ENCODE assay signal across 19 cellular contexts in the genomic region with DNA sequence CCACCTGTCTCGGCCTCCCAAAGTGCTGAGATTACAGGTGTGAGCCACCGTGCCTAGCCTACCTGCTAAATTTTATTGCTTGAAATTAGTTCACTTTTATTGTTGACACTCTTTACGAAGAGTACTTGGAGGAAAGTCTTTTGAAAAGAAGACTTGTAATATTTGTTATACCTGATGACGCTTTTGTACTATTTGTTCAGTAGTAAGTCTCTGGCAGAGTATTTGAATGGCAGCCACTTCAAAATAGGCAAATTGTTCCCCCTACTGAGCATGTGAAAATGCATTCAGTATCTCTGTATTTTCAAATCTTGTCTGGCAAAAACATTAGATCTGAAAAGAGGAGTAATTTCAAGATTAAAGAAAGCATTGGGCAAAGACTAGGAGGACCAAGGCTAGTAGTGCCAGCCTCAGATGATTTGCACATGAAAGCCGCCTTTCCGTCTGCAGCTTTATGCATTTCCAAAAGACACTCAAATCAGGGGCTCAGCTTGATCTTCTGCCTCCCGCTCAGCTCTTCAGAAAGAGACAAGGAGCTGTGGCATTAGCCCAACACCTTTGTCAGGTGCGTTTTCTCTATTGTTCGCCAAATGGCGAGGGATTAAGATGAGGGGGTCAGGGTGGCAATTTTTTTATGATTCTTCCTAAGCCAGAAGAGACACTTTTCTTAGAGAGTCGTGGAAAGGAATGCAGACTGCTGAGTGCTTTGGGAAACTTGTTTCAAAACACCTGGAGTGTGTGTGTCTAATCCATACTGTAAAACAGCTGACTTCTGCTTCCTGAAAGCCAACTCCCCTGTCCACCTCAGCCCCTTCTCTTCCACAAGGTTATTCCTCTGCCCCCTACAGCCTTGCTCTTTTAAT. TPM values are rescaled to one million over a fixed set of nuclear protein-coding genes. Genes with fewer than 3 reads are reported as not detected.
A peak's percentile ranks its signal among the peaks of the same experiment; 100 is the strongest.
DNase-seq lines count a peak whose midpoint lies in the region; TF ChIP-seq lines count a peak whose summit lies in the region.
"Had no signal": no experiment of that assay in that cellular context is flagged by ENCODE, and none has a peak within 500 bp of the region (broad histone marks: within the 10 kb centered on the region; RNA-seq: fewer than 3 reads in every experiment).

No MANE protein-coding gene starts in this region.

- H3K4me1 Mint-ChIP-seq in endodermal cell (peaks cover 11% of the 10 kb centered on the region), neural progenitor cell (peaks cover 9% of the 10 kb centered on the region), progenitor cell of endocrine pancreas (ENCODE audit: low read depth) (peaks cover 2% of the 10 kb centered on the region)
- H3K4me1 Mint-ChIP-seq: T-helper 17 cell had no signal

- peaks cover 23% of the 10 kb centered on the region for H3K27me3 Mint-ChIP-seq in endodermal cell (ENCODE audit: insufficient read depth)
- peaks cover 2% of the 10 kb centered on the region for H3K27me3 Mint-ChIP-seq in neural progenitor cell (ENCODE audit: insufficient read depth, low read depth)
- peaks cover 13% of the 10 kb centered on the region for H3K27me3 Mint-ChIP-seq in progenitor cell of endocrine pancreas
- H3K27me3 Mint-ChIP-seq: T-helper 17 cell had no signal

- no peaks in the 10 kb centered on the region for H3F3A ChIP-seq in neural progenitor cell (ENCODE audit: low read depth)

- H3K9me3 ChIP-seq in Karpas-422 (ENCODE audit: low read length) (no peaks in the 10 kb centered on the region), endodermal cell (ENCODE audit: control insufficient read depth, low read length) (no peaks in the 10 kb centered on the region), neural progenitor cell (ENCODE audit: low read depth) (no peaks in the 10 kb centered on the region)
- H3K9me3 ChIP-seq: Caco-2, SJCRH30 had no signal

- H3K9ac ChIP-seq in Karpas-422 (ENCODE audit: low read length) (no peak overlapping the region), endodermal cell (ENCODE audit: extremely low read depth, low read length, poor library complexity, severe bottlenecking) (no peak overlapping the region), neural progenitor cell (no peak overlapping the region)
- H3K9ac ChIP-seq: GM23248 had no signal

- H3K4me2 ChIP-seq in Karpas-422 (ENCODE audit: low read depth, low read length, poor library complexity, severe bottlenecking) (no peak overlapping the region), neural progenitor cell (peak overlapping the region; percentile 63)

- no peaks in the 10 kb centered on the region for H3K36me3 ChIP-seq in H7 (replicated peaks; ENCODE audit: control insufficient read depth, insufficient read depth, low read length)
- no peaks in the 10 kb centered on the region for H3K36me3 ChIP-seq in Karpas-422 (ENCODE audit: insufficient read depth, low read length)
- H3K36me3 ChIP-seq in endodermal cell (ENCODE audit: control insufficient read depth, insufficient read depth, low read length) = no peaks in the 10 kb centered on the region
- H3K36me3 ChIP-seq in neural progenitor cell = no peaks in the 10 kb centered on the region
- H3K36me3 ChIP-seq: SJCRH30 had no signal

- H3K4me3 ChIP-seq in H7 (ENCODE audit: insufficient read depth, low read depth, low read length) (no peak overlapping the region), Karpas-422 (ENCODE audit: low read length) (no peak overlapping the region), endodermal cell (ENCODE audit: low read length) (no peak overlapping the region), neural progenitor cell (no peak overlapping the region)
- H3K4me3 ChIP-seq: GM12878, GM23248, SJCRH30 had no signal

- H3K4me3 Mint-ChIP-seq in endodermal cell (no peak overlapping the region), neural progenitor cell (no peak overlapping the region), progenitor cell of endocrine pancreas (ENCODE audit: low read depth) (no peak overlapping the region)
- H3K4me3 Mint-ChIP-seq: HFFc6, T-helper 17 cell had no signal

- H2AFZ ChIP-seq in Karpas-422 (ENCODE audit: low read length) (no peak overlapping the region), neural progenitor cell (replicated peaks) (no peak overlapping the region)
- H2AFZ ChIP-seq: GM23248 had no signal

- H3K79me2 ChIP-seq in Karpas-422 (ENCODE audit: low read length) (no peaks in the 10 kb centered on the region), neural progenitor cell (ENCODE audit: low read depth) (no peaks in the 10 kb centered on the region)

- H3K4me1 ChIP-seq in Karpas-422 (ENCODE audit: low read length) = no peaks in the 10 kb centered on the region
- H3K4me1 ChIP-seq in endodermal cell (ENCODE audit: control insufficient read depth, insufficient read depth, low read length) = no peaks in the 10 kb centered on the region
- peaks cover 9% of the 10 kb centered on the region for H3K4me1 ChIP-seq in neural progenitor cell
- H3K4me1 ChIP-seq: Caco-2, SJCRH30 had no signal

- DNase-seq in H7 (peak; percentile 54), Karpas-422 (peak; percentile 31), endodermal cell (peak; percentile 68), neural progenitor cell (ENCODE audit: low spot score) (peak; percentile 20), progenitor cell of endocrine pancreas (ENCODE audit: low spot score, unreplicated experiment) (no peak), kidney glomerular epithelial cell (lab: John Stamatoyannopoulos, UW) (no peak)
- DNase-seq in stimulated activated CD4-positive, alpha-beta T cell treated with anti-CD3 and anti-CD28 coated beads, Interleukin-15, amount 100 ng/mL, for 24 hours = no peak
- DNase-seq: Caco-2; DMS153; GM23248; HFFc6; NCI-H187 treated with DMSO at 0.1 percent for 48 hours; NCI-H2171; NK-92 treated with Interleukin-12 subunit alpha and Interleukin-12 subunit beta, amount 100 ng/mL, for 24 hours; SJCRH30; T-helper 17 cell had no signal

- H3K9me2 ChIP-seq in Karpas-422 (replicated peaks; ENCODE audit: insufficient read depth, low read length) = no peaks in the 10 kb centered on the region

- H3K27ac Mint-ChIP-seq in endodermal cell (peak overlapping the region; percentile 5), neural progenitor cell (no peak overlapping the region), progenitor cell of endocrine pancreas (no peak overlapping the region)
- H3K27ac Mint-ChIP-seq: HFFc6, T-helper 17 cell had no signal

- H3K27ac ChIP-seq in Karpas-422 (ENCODE audit: low read length) = no peak overlapping the region
- no peak overlapping the region for H3K27ac ChIP-seq in endodermal cell (ENCODE audit: low read depth, low read length)
- H3K27ac ChIP-seq in neural progenitor cell = no peak overlapping the region
- H3K27ac ChIP-seq: GM23248, RWPE1, SJCRH30 had no signal

- no peaks in the 10 kb centered on the region for H4K20me1 ChIP-seq in Karpas-422 (ENCODE audit: insufficient read depth, low read depth, low read length)
- no peaks in the 10 kb centered on the region for H4K20me1 ChIP-seq in neural progenitor cell (ENCODE audit: low read depth)

- H3K9me3 Mint-ChIP-seq in endodermal cell (no peaks in the 10 kb centered on the region), neural progenitor cell (no peaks in the 10 kb centered on the region), progenitor cell of endocrine pancreas (ENCODE audit: low read depth) (no peaks in the 10 kb centered on the region)
- H3K9me3 Mint-ChIP-seq: HFFc6 had no signal

- H3K36me3 Mint-ChIP-seq in endodermal cell (ENCODE audit: low read depth) (no peaks in the 10 kb centered on the region), neural progenitor cell (no peaks in the 10 kb centered on the region), progenitor cell of endocrine pancreas (ENCODE audit: insufficient read depth) (no peaks in the 10 kb centered on the region)

- 45 to 51% methylated on average over 8 to 11 of the region's 11 CpGs for WGBS in endodermal cell (ENCODE audit: insufficient coverage in 1 of 2, insufficient read length in 1 of 2), 2 experiments

- TF ChIP-seq CTCF in endodermal cell (conservative IDR thresholded peaks at IDR 0.05) = no peak
- no peak for TF ChIP-seq CTCF in neural progenitor cell (IDR thresholded peaks at IDR 0.05)
- no peak for TF ChIP-seq CTCF in progenitor cell of endocrine pancreas (IDR thresholded peaks at IDR 0.05; ENCODE audit: unreplicated experiment)

- no peaks in the 10 kb centered on the region for H3K27me3 ChIP-seq in H7 (ENCODE audit: control insufficient read depth, insufficient read depth, low read length)
- H3K27me3 ChIP-seq in Karpas-422 (ENCODE audit: low read length) = no peaks in the 10 kb centered on the region
- H3K27me3 ChIP-seq in endodermal cell (ENCODE audit: control insufficient read depth, insufficient read depth, low read length, poor library complexity, severe bottlenecking) = peaks cover 6% of the 10 kb centered on the region
- no peaks in the 10 kb centered on the region for H3K27me3 ChIP-seq in neural progenitor cell
- H3K27me3 ChIP-seq: SJCRH30 had no signal

RNA-seq across cellular contexts. Expression of a gene that starts 18.8 kb away (rescaled TPM):
- total RNA-seq in H7 (2014; rRNA removed; shearing (Covaris generic)) = 1.7 and 2.7 TPM in 2 replicates
- total RNA-seq in Karpas-422 (2014; rRNA removed; shearing (Covaris generic); ENCODE audit: low replicate concordance) = not detected in 2 replicates
- total RNA-seq in endodermal cell (1 to 10 TPM in 1 of 2 donors, under 1 TPM in 1; 0.93 to 2.8 TPM), neural progenitor cell (ENCODE audit: low replicate concordance) (0.51 and 0.90 TPM in 2 replicates), progenitor cell of endocrine pancreas (0.57 and 0.98 TPM in 2 replicates)
- polyA plus RNA-seq in endodermal cell (2013, experiment 1 of 2) = 3.0 TPM
- polyA plus RNA-seq in endodermal cell (2013, experiment 2 of 2) = 2.1 TPM
- total RNA-seq: Caco-2, GM12878, GM23248, HFFc6, NCI-H460, SJCRH30, T-helper 17 cell had no signal
- polyA plus RNA-seq: GM12878, GM23248 had no signal

Comparison
In these comparisons a context has a peak if more than half of its experiments do, and no peak if none do; other contexts are left out.
1. DNase-seq: peak in H7 (single experiment), Karpas-422 (single experiment), endodermal cell (single experiment) and neural progenitor cell (single experiment); none in progenitor cell of endocrine pancreas (single experiment), stimulated activated CD4-positive, alpha-beta T cell treated with anti-CD3 and anti-CD28 coated beads, Interleukin-15, amount 100 ng/mL, for 24 hours (single experiment) and kidney glomerular epithelial cell (single experiment).